Comparison of ENCODE assay signal across 11 cellular contexts in the genomic region with DNA sequence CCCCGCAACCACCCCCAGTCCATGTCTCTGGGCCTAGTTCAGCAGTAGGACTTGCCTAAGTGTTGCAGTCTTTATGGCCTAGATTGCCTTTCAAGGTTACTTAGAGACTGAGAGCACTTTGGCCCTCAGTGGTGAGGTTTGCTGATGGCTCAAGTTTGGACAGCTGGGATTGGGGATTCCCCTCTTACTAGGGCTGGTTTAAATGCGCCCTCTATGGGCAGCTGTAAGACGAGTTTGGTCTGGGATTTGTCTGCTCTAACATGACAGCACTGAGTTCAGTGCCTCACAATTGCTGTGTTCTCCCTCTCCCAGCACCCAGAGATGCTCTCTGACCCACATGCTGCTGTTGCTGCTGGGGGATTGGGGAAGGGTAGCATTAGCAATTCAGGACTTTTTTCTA. TPM values are rescaled to one million over a fixed set of nuclear protein-coding genes. Genes with fewer than 3 reads are reported as not detected.
DNase-seq lines count a peak whose midpoint lies in the region; ATAC-seq and TF ChIP-seq lines count a peak whose summit lies in the region.
"Had no signal": no experiment of that assay in that cellular context is flagged by ENCODE, and none has a peak within 500 bp of the region (broad histone marks: within the 10 kb centered on the region; RNA-seq: fewer than 3 reads in every experiment).

No MANE protein-coding gene starts in this region.

- H3K27ac ChIP-seq in left ventricle myocardium inferior (replicated peaks): no peak overlapping the region
- H3K27ac ChIP-seq in neuronal stem cell (replicated peaks; ENCODE audit: low read length): no peak overlapping the region
- H3K27ac ChIP-seq in right atrium auricular region: no peak overlapping the region
- H3K27ac ChIP-seq: stomach had no signal

- ATAC-seq in left ventricle myocardium superior: no peak

- H3K18ac ChIP-seq in neuronal stem cell (ENCODE audit: low read length): no peak overlapping the region

- no peak overlapping the region for H2BK120ac ChIP-seq in neuronal stem cell (ENCODE audit: low read depth, low read length)

- H3K4me1 Mint-ChIP-seq in endothelial cell (ENCODE audit: unreplicated experiment): peaks cover 3% of the 10 kb centered on the region
- no peaks in the 10 kb centered on the region for H3K4me1 Mint-ChIP-seq in activated naive CD8-positive, alpha-beta T cell treated with anti-CD3 and anti-CD28 coated beads for 36 hours
- H3K4me1 Mint-ChIP-seq: activated B cell treated with CpG ODN at 0.5 μM for 24 hours had no signal

- H3K23ac ChIP-seq in neuronal stem cell (ENCODE audit: low read depth, low read length, poor library complexity): no peak overlapping the region

- no peak overlapping the region for H2BK15ac ChIP-seq in neuronal stem cell (ENCODE audit: low read length)

- H3K14ac ChIP-seq in neuronal stem cell (ENCODE audit: low read length): no peak overlapping the region

- H3K4me2 ChIP-seq in neuronal stem cell (ENCODE audit: insufficient read depth, low read length, poor library complexity, severe bottlenecking): no peak overlapping the region

- H2BK12ac ChIP-seq in neuronal stem cell (ENCODE audit: low read length): no peak overlapping the region

- H3K79me1 ChIP-seq in neuronal stem cell (ENCODE audit: low read depth, low read length): no peaks in the 10 kb centered on the region

- no peak overlapping the region for H2AK5ac ChIP-seq in neuronal stem cell (ENCODE audit: low read depth, low read length)

- intact Hi-C loops in left ventricle myocardium inferior (cut with micrococcal nuclease): no loop called here
- intact Hi-C loops in left ventricle myocardium superior (cut with micrococcal nuclease): no loop called here

- H3K9ac ChIP-seq in neuronal stem cell (ENCODE audit: low read depth, low read length, poor library complexity): no peak overlapping the region

- no peak overlapping the region for H4K91ac ChIP-seq in neuronal stem cell (ENCODE audit: low read depth, low read length, poor library complexity)

- no CpG with 5 or more reads among the region's 3 CpGs for WGBS in neuronal stem cell (ENCODE audit: extremely low coverage in 2 of 2, insufficient read length in 2 of 2, insufficient replicate concordance in 1 of 2), 2 donors

- H3K27me3 Mint-ChIP-seq in endothelial cell (ENCODE audit: unreplicated experiment): peaks cover 2% of the 10 kb centered on the region
- peaks cover 3% of the 10 kb centered on the region for H3K27me3 Mint-ChIP-seq in activated naive CD8-positive, alpha-beta T cell treated with anti-CD3 and anti-CD28 coated beads for 36 hours

- H3K27me3 ChIP-seq in left ventricle myocardium inferior (ENCODE audit: low read depth) (no peaks in the 10 kb centered on the region), neuronal stem cell (ENCODE audit: control insufficient read depth in 3 of 3, insufficient read depth in 3 of 3, low read depth in 1 of 3, low read length in 3 of 3) (no peaks in the 10 kb centered on the region), right atrium auricular region (no peaks in the 10 kb centered on the region)

- no peak for DNase-seq in left ventricle myocardium inferior
- DNase-seq in left ventricle myocardium superior: no peak
- peak; percentile 16 for DNase-seq in Jurkat, Clone E6-1 (ENCODE audit: low read depth, low spot score)
- peak; percentile 23 for DNase-seq in endothelial cell (ENCODE audit: low spot score)
- no peak for DNase-seq in mucosa of gallbladder (ENCODE audit: low spot score)
- DNase-seq in activated naive CD8-positive, alpha-beta T cell treated with anti-CD3 and anti-CD28 coated beads for 36 hours: no peak
- DNase-seq in neuronal stem cell (ENCODE audit: low spot score): no peak
- DNase-seq in right atrium auricular region (ENCODE audit: low spot score): no peak
- DNase-seq: activated B cell treated with CpG ODN at 0.5 μM for 24 hours, stomach had no signal

- H4K8ac ChIP-seq in neuronal stem cell (ENCODE audit: low read depth, low read length): no peak overlapping the region

- H3K4me1 ChIP-seq in left ventricle myocardium inferior (no peaks in the 10 kb centered on the region), neuronal stem cell (ENCODE audit: control insufficient read depth in 2 of 2, insufficient read depth in 1 of 2, low read depth in 1 of 2, low read length in 2 of 2) (no peaks in the 10 kb centered on the region), right atrium auricular region (no peaks in the 10 kb centered on the region)
- H3K4me1 ChIP-seq: stomach had no signal

- H3K4me3 ChIP-seq in left ventricle myocardium inferior (no peak overlapping the region), neuronal stem cell (ENCODE audit: low read length in 2 of 2) (no peak overlapping the region), right atrium auricular region (no peak overlapping the region)
- no peak overlapping the region for H3K4me3 ChIP-seq in Jurkat, Clone E6-1 (ENCODE audit: low read length)
- H3K4me3 ChIP-seq: lung, stomach had no signal

- no peak overlapping the region for H2BK5ac ChIP-seq in neuronal stem cell (ENCODE audit: low read length)

- no peak overlapping the region for H3K4me3 Mint-ChIP-seq in endothelial cell (ENCODE audit: unreplicated experiment)
- no peak overlapping the region for H3K4me3 Mint-ChIP-seq in activated naive CD8-positive, alpha-beta T cell treated with anti-CD3 and anti-CD28 coated beads for 36 hours
- H3K4me3 Mint-ChIP-seq: activated B cell treated with CpG ODN at 0.5 μM for 24 hours had no signal

- H3K9me3 Mint-ChIP-seq in endothelial cell (ENCODE audit: unreplicated experiment): no peaks in the 10 kb centered on the region
- H3K9me3 Mint-ChIP-seq in activated naive CD8-positive, alpha-beta T cell treated with anti-CD3 and anti-CD28 coated beads for 36 hours: no peaks in the 10 kb centered on the region
- H3K9me3 Mint-ChIP-seq: activated B cell treated with CpG ODN at 0.5 μM for 24 hours had no signal

- no peaks in the 10 kb centered on the region for H3K9me3 ChIP-seq in left ventricle myocardium inferior (replicated peaks)
- H3K9me3 ChIP-seq in neuronal stem cell (replicated peaks in 1 of 2; ENCODE audit: control insufficient read depth in 2 of 2, insufficient read depth in 1 of 2, low read depth in 1 of 2, low read length in 2 of 2): no peaks in the 10 kb centered on the region
- no peaks in the 10 kb centered on the region for H3K9me3 ChIP-seq in right atrium auricular region
- H3K9me3 ChIP-seq: stomach had no signal

- no peak overlapping the region for H3K4ac ChIP-seq in neuronal stem cell (ENCODE audit: low read length)

- H3K36me3 Mint-ChIP-seq in endothelial cell (ENCODE audit: low read depth, unreplicated experiment): no peaks in the 10 kb centered on the region
- no peaks in the 10 kb centered on the region for H3K36me3 Mint-ChIP-seq in activated naive CD8-positive, alpha-beta T cell treated with anti-CD3 and anti-CD28 coated beads for 36 hours

- H2AFZ ChIP-seq in neuronal stem cell (ENCODE audit: low read length): no peak overlapping the region

- peak; percentile 20 for TF ChIP-seq CTCF in left ventricle myocardium inferior (IDR thresholded peaks at IDR 0.05; ENCODE audit: borderline replicate concordance)
- TF ChIP-seq CTCF in endothelial cell (IDR thresholded peaks at IDR 0.05; ENCODE audit: unreplicated experiment): peak; percentile 13
- TF ChIP-seq CTCF in right atrium auricular region (IDR thresholded peaks at IDR 0.05): no peak

- H3K36me3 ChIP-seq in left ventricle myocardium inferior (no peaks in the 10 kb centered on the region), neuronal stem cell (replicated peaks in 1 of 2; ENCODE audit: control insufficient read depth in 2 of 2, insufficient read depth in 2 of 2, low read length in 2 of 2) (no peaks in the 10 kb centered on the region), right atrium auricular region (no peaks in the 10 kb centered on the region)
- H3K36me3 ChIP-seq: stomach had no signal

- no peak overlapping the region for H3K27ac Mint-ChIP-seq in endothelial cell (ENCODE audit: unreplicated experiment)
- H3K27ac Mint-ChIP-seq in activated naive CD8-positive, alpha-beta T cell treated with anti-CD3 and anti-CD28 coated beads for 36 hours: no peak overlapping the region
- H3K27ac Mint-ChIP-seq: activated B cell treated with CpG ODN at 0.5 μM for 24 hours had no signal

RNA-seq across cellular contexts. Expression of a gene that starts 23.1 kb away (rescaled TPM):
- total RNA-seq in left ventricle myocardium inferior: not detected
- not detected for total RNA-seq in left ventricle myocardium superior
- not detected for polyA plus RNA-seq in Jurkat, Clone E6-1 (2012; ENCODE audit: insufficient read depth, insufficient read length)
- 0.08 TPM for total RNA-seq in endothelial cell (ENCODE audit: unreplicated experiment)
- total RNA-seq in mucosa of gallbladder: not detected
- total RNA-seq in activated naive CD8-positive, alpha-beta T cell treated with anti-CD3 and anti-CD28 coated beads for 36 hours: not detected
- polyA plus RNA-seq in neuronal stem cell (2013, experiment 1 of 2): 2.7 TPM
- 2.8 TPM for polyA plus RNA-seq in neuronal stem cell (2013, experiment 2 of 2)
- not detected for total RNA-seq in right atrium auricular region
- total RNA-seq: activated B cell treated with CpG ODN at 0.5 μM for 24 hours had no signal

Comparison
In these comparisons a context has a peak if more than half of its experiments do, and no peak if none do; other contexts are left out.
1. CTCF ChIP-seq: peak in left ventricle myocardium inferior (single experiment) and endothelial cell (single experiment); none in right atrium auricular region (0 of 2).
2. DNase-seq: peak in Jurkat, Clone E6-1 (single experiment) and endothelial cell (single experiment); none in left ventricle myocardium inferior (single experiment), left ventricle myocardium superior (single experiment), mucosa of gallbladder (single experiment), activated naive CD8-positive, alpha-beta T cell treated with anti-CD3 and anti-CD28 coated beads for 36 hours (single experiment), neuronal stem cell (single experiment) and right atrium auricular region (single experiment).